8 cellular contexts compared by ENCODE assay signal in the genomic region with DNA sequence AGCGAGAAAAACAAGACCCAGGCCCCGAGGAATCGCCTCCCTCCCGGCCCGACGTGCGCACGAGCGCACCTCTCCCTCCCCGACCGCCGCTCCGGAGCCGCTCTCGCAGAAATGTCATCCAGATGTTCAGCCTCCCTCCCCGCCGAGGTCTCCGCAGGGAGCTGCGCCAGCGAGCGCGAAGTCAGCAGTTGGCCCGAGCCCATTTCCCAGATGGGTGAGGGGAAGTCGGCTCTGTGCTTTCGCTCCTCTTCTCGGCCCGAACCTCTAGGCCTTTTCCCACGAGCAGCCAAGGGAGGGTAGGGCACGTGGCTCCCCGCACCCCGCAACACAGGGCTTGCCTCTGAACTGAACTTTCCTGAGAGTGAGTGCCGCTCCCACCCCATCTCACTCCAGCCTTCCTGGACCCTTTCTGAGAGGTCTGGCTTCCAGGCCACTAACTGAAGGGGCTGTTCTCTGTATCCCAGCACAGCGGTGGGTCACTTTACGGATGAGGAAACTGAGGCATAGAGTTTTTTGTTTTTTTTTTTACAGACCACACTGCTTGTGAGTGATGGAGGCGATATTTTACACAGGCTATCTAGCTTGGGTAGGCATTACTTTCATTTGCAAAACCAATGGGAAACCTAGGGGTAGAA. TPM values are rescaled to one million over a fixed set of nuclear protein-coding genes. Genes with fewer than 3 reads are reported as not detected.
DNase-seq lines count a peak whose midpoint lies in the region; ATAC-seq lines count a peak whose summit lies in the region.

No MANE protein-coding gene starts in this region.

- peaks cover 56% of the 10 kb centered on the region for H3K4me1 Mint-ChIP-seq in activated T-cell treated with anti-CD3 and anti-CD28 coated beads, Interleukin-2, amount 50 U/mL, for 72 hours (ENCODE audit: low read depth)

- H3K14ac ChIP-seq in trophoblast cell (ENCODE audit: low read length): peak overlapping the region; percentile 55

- no CpG with 5 or more reads among the region's 35 CpGs for WGBS in trophoblast cell (ENCODE audit: extremely low coverage, insufficient coverage, insufficient read length)

- peak; percentile 0 for DNase-seq in activated CD8-positive, alpha-beta memory T cell treated with anti-CD3 and anti-CD28 coated beads, Interleukin-2, amount 50 U/mL, for 24 hours (ENCODE audit: extremely low read depth)
- no peak for DNase-seq in activated CD8-positive, alpha-beta memory T cell treated with anti-CD3 and anti-CD28 coated beads for 24 hours
- DNase-seq in HPDE6-E6E7 (ENCODE audit: extremely low spot score) (peak; percentile 37), Right ventricle myocardium superior (peak; percentile 88), trophoblast cell (peak in 1 of 2 donors; percentile 15)
- no peak for DNase-seq in activated T-cell treated with anti-CD3 and anti-CD28 coated beads, Interleukin-2, amount 50 U/mL, for 72 hours

- peaks cover 11 to 15% of the 10 kb centered on the region in 2 experiments for H3K4me1 ChIP-seq in trophoblast cell (ENCODE audit: control insufficient read depth in 1 of 2, insufficient read depth in 2 of 2, low read length in 2 of 2)

- no peak overlapping the region for H4K91ac ChIP-seq in trophoblast cell (ENCODE audit: low read depth, low read length)

- no peak overlapping the region for H4K12ac ChIP-seq in trophoblast cell (ENCODE audit: low read depth, low read length)

- H3K4ac ChIP-seq in trophoblast cell (ENCODE audit: low read depth, low read length): no peak overlapping the region

- no peak overlapping the region for H3K18ac ChIP-seq in trophoblast cell (ENCODE audit: low read length)

- H3K27me3 ChIP-seq in trophoblast cell (ENCODE audit: insufficient read depth, low read length): peaks cover 4% of the 10 kb centered on the region

- H3K4me2 ChIP-seq in trophoblast cell (ENCODE audit: low read length): peak overlapping the region; percentile 55

- H3K36me3 ChIP-seq in trophoblast cell (ENCODE audit: control insufficient read depth in 1 of 2, insufficient read depth in 2 of 2, low read length in 2 of 2): no peaks in the 10 kb centered on the region

- H3K36me3 Mint-ChIP-seq in activated T-cell treated with anti-CD3 and anti-CD28 coated beads, Interleukin-2, amount 50 U/mL, for 72 hours (ENCODE audit: insufficient read depth in 2 of 2): no peaks in the 10 kb centered on the region

- ATAC-seq in activated T-cell treated with anti-CD3 and anti-CD28 coated beads, Interleukin-2, amount 50 U/mL, for 72 hours (replicated peaks in 1 of 2): peak; percentile 18 to 23
- ATAC-seq in Right ventricle myocardium superior (ENCODE audit: poor library complexity): peak; percentile 55
- ATAC-seq in HG03039 (IDR thresholded peaks at IDR 0.05; ENCODE audit: unreplicated experiment): no peak
- ATAC-seq in GM18861 (IDR thresholded peaks at IDR 0.05; ENCODE audit: unreplicated experiment): no peak

- peaks cover 2% of the 10 kb centered on the region for H3K9me3 ChIP-seq in trophoblast cell (ENCODE audit: insufficient read depth, low read depth, low read length)

- no peak overlapping the region for H3K23ac ChIP-seq in trophoblast cell (ENCODE audit: low read length)

- H3K79me1 ChIP-seq in trophoblast cell (ENCODE audit: low read length): peaks cover 11% of the 10 kb centered on the region

- H3K9me3 Mint-ChIP-seq in activated T-cell treated with anti-CD3 and anti-CD28 coated beads, Interleukin-2, amount 50 U/mL, for 72 hours: no peaks in the 10 kb centered on the region

- H3K79me2 ChIP-seq in trophoblast cell (ENCODE audit: control insufficient read depth, insufficient read depth, low read length, poor library complexity): peaks cover 5% of the 10 kb centered on the region

- peak overlapping the region; percentile 87 for H2BK12ac ChIP-seq in trophoblast cell (ENCODE audit: low read length)

- no peak overlapping the region for H3K27ac ChIP-seq in trophoblast cell (ENCODE audit: low read depth, low read length)

- no peaks in the 10 kb centered on the region for H3K27me3 Mint-ChIP-seq in activated T-cell treated with anti-CD3 and anti-CD28 coated beads, Interleukin-2, amount 50 U/mL, for 72 hours (ENCODE audit: low read depth)

- H3K9ac ChIP-seq in trophoblast cell (ENCODE audit: low read length): no peak overlapping the region

- no peak overlapping the region for H2BK5ac ChIP-seq in trophoblast cell (ENCODE audit: low read depth, low read length, poor library complexity)

- no peak overlapping the region for H3K27ac Mint-ChIP-seq in activated T-cell treated with anti-CD3 and anti-CD28 coated beads, Interleukin-2, amount 50 U/mL, for 72 hours

- H4K8ac ChIP-seq in trophoblast cell (ENCODE audit: low read depth, low read length): peak overlapping the region; percentile 57

- peak overlapping the region; percentile 67 for H3K4me3 ChIP-seq in trophoblast cell (ENCODE audit: low read depth, low read length)

- H2AFZ ChIP-seq in trophoblast cell (ENCODE audit: insufficient read depth, low read length, poor library complexity): peak overlapping the region; percentile 86

- H2AK5ac ChIP-seq in trophoblast cell (ENCODE audit: low read length): peak overlapping the region; percentile 51

- peak overlapping the region; percentile 73 to 90 for H3K4me3 Mint-ChIP-seq in activated T-cell treated with anti-CD3 and anti-CD28 coated beads, Interleukin-2, amount 50 U/mL, for 72 hours

- H2BK120ac ChIP-seq in trophoblast cell (ENCODE audit: insufficient read depth, low read length, poor library complexity): peak overlapping the region; percentile 73

- intact Hi-C loops in Right ventricle myocardium superior (cut with DNase I): loop anchor here (5.0 kb wide), 1 partner anchor 76 kb away; no protein-coding TSS in a partner anchor

RNA-seq across cellular contexts. Expression of a gene that starts 1.0 kb away (rescaled TPM):
- total RNA-seq in activated T-cell treated with anti-CD3 and anti-CD28 coated beads, Interleukin-2, amount 50 U/mL, for 72 hours: 1 to 10 TPM; 5.5 to 9.3 TPM
- total RNA-seq in Right ventricle myocardium superior: 20.7 TPM
- polyA plus RNA-seq in trophoblast cell (2013): 8.7 and 12.2 TPM in 2 replicates

RNA-seq across cellular contexts. Expression of a gene that starts 2.7 kb away (rescaled TPM):
- 10 to 100 TPM; 10.4 to 12.2 TPM for total RNA-seq in activated T-cell treated with anti-CD3 and anti-CD28 coated beads, Interleukin-2, amount 50 U/mL, for 72 hours
- total RNA-seq in Right ventricle myocardium superior: 25.1 TPM
- 15.6 and 16.7 TPM in 2 replicates for polyA plus RNA-seq in trophoblast cell (2013)

Comparison
In these comparisons a context has a peak if more than half of its experiments do, and no peak if none do; other contexts are left out.
1. DNase-seq: peak in activated CD8-positive, alpha-beta memory T cell treated with anti-CD3 and anti-CD28 coated beads, Interleukin-2, amount 50 U/mL, for 24 hours (single experiment), HPDE6-E6E7 (single experiment) and Right ventricle myocardium superior (single experiment); none in activated CD8-positive, alpha-beta memory T cell treated with anti-CD3 and anti-CD28 coated beads for 24 hours (single experiment) and activated T-cell treated with anti-CD3 and anti-CD28 coated beads, Interleukin-2, amount 50 U/mL, for 72 hours (0 of 2).
2. ATAC-seq: peak in activated T-cell treated with anti-CD3 and anti-CD28 coated beads, Interleukin-2, amount 50 U/mL, for 72 hours (2 of 2) and Right ventricle myocardium superior (single experiment); none in HG03039 (single experiment) and GM18861 (single experiment).